Comparison of ENCODE assay signal across 1 cellular context in the genomic region with DNA sequence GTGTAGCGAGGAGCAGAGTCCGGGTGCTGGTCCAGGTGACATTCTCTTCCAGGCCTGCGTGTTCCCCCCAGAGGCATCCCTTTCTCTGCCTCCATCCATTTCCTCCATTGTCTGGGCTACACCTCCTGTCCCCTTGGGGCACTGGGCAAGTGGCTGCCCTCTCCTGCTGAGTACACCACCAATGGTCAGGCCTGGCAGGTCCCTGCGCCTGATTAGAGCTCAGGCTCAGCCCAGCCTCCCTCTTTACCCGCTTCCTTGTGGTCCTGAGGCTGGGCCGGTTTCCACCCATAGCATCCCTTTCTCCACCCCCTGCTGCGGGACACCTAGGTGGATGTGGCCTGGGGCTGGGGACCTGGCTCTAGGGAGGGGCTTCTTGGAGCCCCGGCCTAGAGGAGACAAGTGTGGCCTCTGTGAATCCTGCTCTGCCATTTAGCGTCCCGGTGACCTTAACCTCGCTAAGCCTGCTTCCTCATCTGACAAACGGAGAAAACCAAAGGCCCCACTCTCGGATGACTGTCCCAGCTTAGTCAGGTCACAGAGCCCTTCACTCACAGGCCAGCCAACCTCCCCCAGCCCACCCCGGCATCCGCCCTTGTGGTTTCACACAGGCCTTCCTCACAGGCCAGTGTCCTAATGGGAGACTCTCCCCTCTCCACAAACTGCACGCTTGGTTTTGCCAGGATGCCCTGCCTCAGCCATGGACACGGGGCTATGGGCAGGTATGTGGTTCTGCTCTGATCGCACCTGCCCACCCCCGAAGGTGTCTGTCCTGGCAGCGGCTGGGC.
TF ChIP-seq lines count a peak whose summit lies in the region.

No MANE protein-coding gene starts in this region.

TF ChIP-seq in HCT116, 20 proteins besides CTCF, POLR2A, EP300 and RAD21 (continued from another document):
- TF ChIP-seq EZH2phosphoT487 (IDR thresholded peaks at IDR 0.05; ENCODE audit: borderline replicate concordance) (no peak), EZH2 (IDR thresholded peaks at IDR 0.05) (no peak), FOSL1 (IDR thresholded peaks at IDR 0.05; ENCODE audit: low read depth) (no peak), CBX3 (IDR thresholded peaks at IDR 0.05; ENCODE audit: low read depth) (no peak), ZFX (IDR thresholded peaks at IDR 0.05) (no peak), SP1 (IDR thresholded peaks at IDR 0.05; ENCODE audit: low read depth) (no peak), POLR2AphosphoS5 (IDR thresholded peaks at IDR 0.05; ENCODE audit: low read depth, low read length) (no peak), JUND (IDR thresholded peaks at IDR 0.05) (no peak), YY1 (IDR thresholded peaks at IDR 0.05; ENCODE audit: extremely low read depth, insufficient replicate concordance, low read depth, low read length) (no peak)
- TF ChIP-seq, protein P1, sequence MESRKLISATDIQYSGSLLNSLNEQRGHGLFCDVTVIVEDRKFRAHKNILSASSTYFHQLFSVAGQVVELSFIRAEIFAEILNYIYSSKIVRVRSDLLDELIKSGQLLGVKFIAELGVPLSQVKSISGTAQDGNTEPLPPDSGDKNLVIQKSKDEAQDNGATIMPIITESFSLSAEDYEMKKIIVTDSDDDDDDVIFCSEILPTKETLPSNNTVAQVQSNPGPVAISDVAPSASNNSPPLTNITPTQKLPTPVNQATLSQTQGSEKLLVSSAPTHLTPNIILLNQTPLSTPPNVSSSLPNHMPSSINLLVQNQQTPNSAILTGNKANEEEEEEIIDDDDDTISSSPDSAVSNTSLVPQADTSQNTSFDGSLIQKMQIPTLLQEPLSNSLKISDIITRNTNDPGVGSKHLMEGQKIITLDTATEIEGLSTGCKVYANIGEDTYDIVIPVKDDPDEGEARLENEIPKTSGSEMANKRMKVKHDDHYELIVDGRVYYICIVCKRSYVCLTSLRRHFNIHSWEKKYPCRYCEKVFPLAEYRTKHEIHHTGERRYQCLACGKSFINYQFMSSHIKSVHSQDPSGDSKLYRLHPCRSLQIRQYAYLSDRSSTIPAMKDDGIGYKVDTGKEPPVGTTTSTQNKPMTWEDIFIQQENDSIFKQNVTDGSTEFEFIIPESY (IDR thresholded peaks at IDR 0.05; ENCODE audit: extremely low read depth, insufficient replicate concordance, low read length) = no peak
- TF ChIP-seq, protein P2, sequence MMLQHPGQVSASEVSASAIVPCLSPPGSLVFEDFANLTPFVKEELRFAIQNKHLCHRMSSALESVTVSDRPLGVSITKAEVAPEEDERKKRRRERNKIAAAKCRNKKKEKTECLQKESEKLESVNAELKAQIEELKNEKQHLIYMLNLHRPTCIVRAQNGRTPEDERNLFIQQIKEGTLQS (IDR thresholded peaks at IDR 0.05) = no peak
TF ChIP-seq in HCT116: peak in this region for 0.
